2 cellular contexts compared by ENCODE assay signal in the genomic region with DNA sequence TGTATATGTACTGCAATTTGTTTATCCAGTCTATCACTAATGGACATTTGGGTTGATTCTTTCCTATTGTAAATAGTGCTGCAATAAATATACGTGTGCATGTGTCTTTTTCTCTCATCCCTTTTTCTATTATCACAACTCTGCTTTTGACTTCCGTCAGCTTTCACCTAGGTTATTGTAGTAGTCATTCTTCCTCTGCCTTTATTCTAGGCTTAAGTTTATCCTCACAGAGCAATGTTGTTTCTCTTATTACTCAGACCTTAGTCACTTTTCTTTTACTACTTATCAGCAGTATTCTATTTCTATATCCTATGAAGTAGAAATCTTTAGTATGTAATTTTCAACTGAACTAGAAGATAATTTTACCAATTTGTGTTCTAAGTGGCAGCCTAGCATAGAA.
A peak's percentile ranks its signal among the peaks of the same experiment; 100 is the strongest.
TF ChIP-seq lines count a peak whose summit lies in the region.

No MANE protein-coding gene starts in this region.

TF ChIP-seq in IMR-90, 13 proteins besides CTCF, POLR2A, EP300 and RAD21:
- TF ChIP-seq MAZ (IDR thresholded peaks at IDR 0.05; ENCODE audit: borderline replicate concordance, low read depth, low read length) (no peak), NFE2L2 (IDR thresholded peaks at IDR 0.05; ENCODE audit: low read depth, low read length) (no peak)

TF ChIP-seq in K562, 482 proteins besides CTCF, POLR2A, EP300 and RAD21:
- TF ChIP-seq FOSL1 (tag; conservative IDR thresholded peaks at IDR 0.05): 0 out of 2 replicates have a peak, but pooled peaks have one; percentile 26
- no peak for TF ChIP-seq MEIS2 (IDR thresholded peaks at IDR 0.05; ENCODE audit: partially characterized antibody)
TF ChIP-seq in K562: peak in this region for 1.
